12 cellular contexts compared by ENCODE assay signal in the genomic region with DNA sequence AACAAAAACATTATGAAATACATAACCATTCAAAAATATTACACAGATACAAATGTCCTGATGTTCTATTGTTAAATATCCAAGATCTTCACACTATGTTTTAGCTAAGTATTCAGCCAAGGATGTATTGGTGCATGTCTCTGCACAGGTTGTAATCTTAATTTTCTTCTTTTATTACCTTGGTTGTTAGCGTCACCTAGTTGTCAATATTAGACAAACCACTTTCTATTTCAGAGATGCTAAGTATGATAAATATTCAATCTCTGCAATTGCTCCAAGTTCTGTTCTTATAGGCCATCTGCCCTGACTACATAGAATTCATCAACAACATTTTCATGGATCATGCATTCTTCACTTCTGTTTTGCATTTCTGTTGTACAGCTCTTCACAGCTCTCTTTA.
"Had no signal": no experiment of that assay in that cellular context is flagged by ENCODE, and none has a peak within 500 bp of the region (broad histone marks: within the 10 kb centered on the region; RNA-seq: fewer than 3 reads in every experiment).

No MANE protein-coding gene starts in this region.

- H3K36me3 ChIP-seq: cardiac muscle cell, esophagus squamous epithelium, upper lobe of left lung had no signal

- H3K27ac ChIP-seq: cardiac muscle cell, esophagus squamous epithelium, upper lobe of left lung had no signal

- H3K4me3 ChIP-seq: cardiac muscle cell, esophagus squamous epithelium, upper lobe of left lung had no signal

- DNase-seq: activated CD4-positive, alpha-beta T cell treated with anti-CD3 and anti-CD28 coated beads, Interleukin-2, amount 50 U/mL, for 1 hour; activated naive CD4-positive, alpha-beta T cell treated with anti-CD3 and anti-CD28 coated beads, Interleukin-2, amount 10 ng/mL, durations not matched to agents 7 days and 5 days; activated T-cell treated with anti-CD3 and anti-CD28 coated beads for 4 hours; esophagus squamous epithelium; foreskin melanocyte; head of caudate nucleus; mesenchymal stem cell; stimulated activated CD4-positive, alpha-beta T cell treated with anti-CD3 and anti-CD28 coated beads, Interleukin-15, amount 100 ng/mL, for 24 hours; stimulated activated CD4-positive, alpha-beta T cell treated with anti-CD3 and anti-CD28 coated beads, Interleukin-4, amount 100 ng/mL, for 24 hours; upper lobe of left lung had no signal

- ATAC-seq: activated T-helper 17 cell treated with anti-CD3 and anti-CD28 coated beads, Interleukin-2, amount 50 U/mL, for 72 hours had no signal

- H3K27me3 ChIP-seq: cardiac muscle cell, esophagus squamous epithelium, upper lobe of left lung had no signal

- H3K4me1 ChIP-seq: upper lobe of left lung had no signal

- H3K9me3 ChIP-seq: esophagus squamous epithelium, upper lobe of left lung had no signal
